ENCODE assay signal across 10 cellular contexts in genomic region chr19:35513231-35513974, GRCh38. TPM values are rescaled to one million over a fixed set of nuclear protein-coding genes. Genes with fewer than 3 reads are reported as not detected.
DNase-seq lines count a peak whose midpoint lies in the region; ATAC-seq and TF ChIP-seq lines count a peak whose summit lies in the region.
"Had no signal": no experiment of that assay in that cellular context is flagged by ENCODE, and none has a peak within 500 bp of the region (broad histone marks: within the 10 kb centered on the region; RNA-seq: fewer than 3 reads in every experiment).

Gene DMKN, minus strand, starts transcription at chr19:35513649. Its CDS starts 174 bp downstream, at chr19:35513475.

- no peak within 1 kb of the TSS for H3K23ac ChIP-seq in IMR-90 (ENCODE audit: low read depth, low read length)

- no peak for TF ChIP-seq RAD21 in IMR-90 (IDR thresholded peaks at IDR 0.05; ENCODE audit: low read length)

- no peak within 1 kb of the TSS for H3K4me2 ChIP-seq in IMR-90 (ENCODE audit: low read depth, low read length)

- CTCF ChIA-PET in IMR-90 (lab: Yijun Ruan, JAX) = no interaction called here

- peak within 1 kb of the TSS; percentile 45; the same call in 1 of the 2 replicates for H2BK120ac ChIP-seq in IMR-90 (ENCODE audit: low read depth, low read length)

- peak within 1 kb of the TSS; percentile 35; the same call in 1 of the 2 replicates for H3K4ac ChIP-seq in IMR-90 (ENCODE audit: low read depth, low read length)

- 83% methylated on average over 1 of the region's 13 CpGs; no CpG with 5 or more reads in 1 of the 2 experiments for WGBS in IMR-90 (ENCODE audit: extremely low coverage in 2 of 2, insufficient read length in 1 of 2), 2 experiments

- no TSS peak for BruUV-seq in IMR-90 (replicated peaks; lab: Mats Ljungman, UMichigan)

- H4K5ac ChIP-seq in IMR-90 (ENCODE audit: low read depth, low read length) = no peak within 1 kb of the TSS; the same call in 1 of the 2 replicates

- no peak within 1 kb of the TSS for H3K18ac ChIP-seq in IMR-90 (ENCODE audit: low read depth, low read length)

- peak within 1 kb of the TSS; percentile 50 for H2AK9ac ChIP-seq in IMR-90 (replicated peaks; ENCODE audit: low read depth, low read length, poor library complexity)

- peak within 1 kb of the TSS in 1 of 2 experiments; percentile 26; a peak in 1 of 4 replicates for H4K8ac ChIP-seq in IMR-90 (ENCODE audit: low read depth in 2 of 2, low read length in 2 of 2)

- peak; percentile 77 for DNase-seq in AG08396 (ENCODE audit: low spot score)
- peak; percentile 58 for DNase-seq in IMR-90
- no peak for DNase-seq in epithelial cell of prostate (ENCODE audit: low read depth, low spot score)
- DNase-seq in myocyte (ENCODE audit: low read depth) = peak; percentile 35
- DNase-seq in activated naive CD4-positive, alpha-beta T cell treated with anti-CD3 and anti-CD28 coated beads, Interleukin-2, amount 50 U/mL, for 16 hours = no peak
- no peak for DNase-seq in stimulated activated CD4-positive, alpha-beta T cell treated with anti-CD3 and anti-CD28 coated beads, Interleukin-12 subunit alpha, Interleukin-12 subunit beta, amount 100 ng/mL, for 4 hours
- DNase-seq in NCI-H1694 (lab: John Stamatoyannopoulos, UW) = no peak
- DNase-seq in middle frontal gyrus (ENCODE audit: extremely low spot score, low spot score) = no peak
- DNase-seq: activated CD8-positive, alpha-beta memory T cell treated with anti-CD3 and anti-CD28 coated beads, Interleukin-2, amount 50 U/mL, for 48 hours; stimulated activated naive CD8-positive, alpha-beta T cell treated with anti-CD3 and anti-CD28 coated beads, Interleukin-15, amount 100 ng/mL, for 72 hours had no signal

- H4K20me1 ChIP-seq in IMR-90 (ENCODE audit: insufficient read depth, low read length) = no peaks in the 10 kb centered on the region

- no peak for TF ChIP-seq CTCF in IMR-90 (conservative IDR thresholded peaks at IDR 0.05; ENCODE audit: low read depth, low read length)

- H2AK5ac ChIP-seq in IMR-90 (ENCODE audit: low read depth, low read length) = 0 out of 2 replicates have a peak within 1 kb of the TSS, but pooled peaks have one; percentile 7

- H3K27ac ChIP-seq in IMR-90 (ENCODE audit: insufficient read depth, low read length) (no peak within 1 kb of the TSS), epithelial cell of prostate (peak within 1 kb of the TSS; percentile 62)

- peaks cover 7% of the 10 kb centered on the region for H3K9me1 ChIP-seq in IMR-90 (ENCODE audit: insufficient read depth, low read length)

- intact Hi-C loops in IMR-90 (cut with micrococcal nuclease) = no loop called here

- no peaks in the 10 kb centered on the region for H3K9me3 ChIP-seq in IMR-90 (ENCODE audit: control insufficient read depth, insufficient read depth, low read length)

- H3K4me3 ChIP-seq in IMR-90 (ENCODE audit: insufficient read depth, low read depth, low read length) = no peak within 1 kb of the TSS

- peak within 1 kb of the TSS; percentile 78 for H2AFZ ChIP-seq in IMR-90 (replicated peaks; ENCODE audit: low read length, poor library complexity)

- no peak within 1 kb of the TSS; the same call in 1 of the 2 replicates for H4K91ac ChIP-seq in IMR-90 (ENCODE audit: insufficient read depth, low read depth, low read length)

- in situ Hi-C loops in IMR-90 (cut with MboI; ENCODE audit: low sequenced_read_pairs) = no loop called here

- H2BK5ac ChIP-seq in IMR-90 (ENCODE audit: low read depth, low read length, poor library complexity, severe bottlenecking) = no peak within 1 kb of the TSS

- H2BK15ac ChIP-seq in IMR-90 (ENCODE audit: low read depth, low read length) = no peak within 1 kb of the TSS; the same call in 2 of the 3 replicates

- dilution Hi-C loops in IMR-90 (cut with HindIII; ENCODE audit: low sequenced_read_pairs, unreplicated experiment) = no loop called here

- H3K56ac ChIP-seq in IMR-90 (ENCODE audit: extremely low read depth, insufficient read depth, low read length) = no peak within 1 kb of the TSS

- H3K4me1 ChIP-seq in IMR-90 (ENCODE audit: control insufficient read depth, insufficient read depth, low read length) = peaks cover 8% of the 10 kb centered on the region

- no peak within 1 kb of the TSS for H3K14ac ChIP-seq in IMR-90 (replicated peaks; ENCODE audit: low read depth, low read length)

- ATAC-seq in IMR-90 (ENCODE audit: low read depth) = peak; percentile 43
- ATAC-seq: stimulated activated naive CD8-positive, alpha-beta T cell treated with anti-CD3 and anti-CD28 coated beads, Interleukin-15, amount 100 ng/mL, for 72 hours had no signal

- no peaks in the 10 kb centered on the region for H3K36me3 ChIP-seq in IMR-90 (ENCODE audit: control insufficient read depth, insufficient read depth, low read length)

- H3K79me1 ChIP-seq in IMR-90 (ENCODE audit: low read depth in 1 of 2, low read length in 2 of 2) = no peaks in the 10 kb centered on the region

- H3K27me3 ChIP-seq in IMR-90 (ENCODE audit: control insufficient read depth, insufficient read depth, low read length) = peaks cover 41% of the 10 kb centered on the region

- TF ChIP-seq POLR2A in IMR-90 (IDR thresholded peaks at IDR 0.05; ENCODE audit: low read depth, low read length) = no peak

- H2BK20ac ChIP-seq in IMR-90 (ENCODE audit: low read depth, low read length) = no peak within 1 kb of the TSS

- POLR2A ChIA-PET in IMR-90 (lab: Charles Lee; ENCODE audit: unreplicated experiment) = no interaction called here

- no peak within 1 kb of the TSS for H3K9ac ChIP-seq in IMR-90 (ENCODE audit: low read depth, low read length)

TF ChIP-seq in IMR-90, 13 proteins besides CTCF, POLR2A, EP300 and RAD21:
- TF ChIP-seq MAZ (IDR thresholded peaks at IDR 0.05; ENCODE audit: borderline replicate concordance, low read depth, low read length) (peak; percentile 38; the same call in 1 of the 2 replicates), USF2 (IDR thresholded peaks at IDR 0.05; ENCODE audit: low read depth, low read length) (no peak), CEBPB (IDR thresholded peaks at IDR 0.05; ENCODE audit: low read depth, low read length) (peak; percentile 74)

RNA-seq across cellular contexts. Expression of gene DMKN, which starts in this region (rescaled TPM):
- 0.28 and 0.36 TPM in 2 replicates for total RNA-seq in IMR-90 (2012; rRNA removed)
- polyA plus RNA-seq in IMR-90 (2012; rRNA removed) = 2.2 and 2.4 TPM in 2 replicates
- polyA plus RNA-seq in IMR-90 (2012; cell fraction: cytosol; rRNA removed) = 1.8 and 3.3 TPM in 2 replicates
- polyA plus RNA-seq in IMR-90 (2012; cell fraction: nucleus; rRNA removed; ENCODE audit: low replicate concordance) = 1.3 and 3.8 TPM in 2 replicates
- 3.0 and 9.7 TPM in 2 replicates for total RNA-seq in myocyte
- 1.3 TPM for polyA plus RNA-seq in myocyte (2012)

Comparison
In these comparisons a context has a peak if more than half of its experiments do, and no peak if none do; other contexts are left out.
1. DNase-seq: peak in AG08396 (single experiment), IMR-90 (single experiment) and myocyte (single experiment); none in epithelial cell of prostate (single experiment), activated naive CD4-positive, alpha-beta T cell treated with anti-CD3 and anti-CD28 coated beads, Interleukin-2, amount 50 U/mL, for 16 hours (single experiment), stimulated activated CD4-positive, alpha-beta T cell treated with anti-CD3 and anti-CD28 coated beads, Interleukin-12 subunit alpha, Interleukin-12 subunit beta, amount 100 ng/mL, for 4 hours (single experiment), NCI-H1694 (single experiment) and middle frontal gyrus (single experiment).